Comparison of ENCODE assay signal across 8 cellular contexts in the genomic region with DNA sequence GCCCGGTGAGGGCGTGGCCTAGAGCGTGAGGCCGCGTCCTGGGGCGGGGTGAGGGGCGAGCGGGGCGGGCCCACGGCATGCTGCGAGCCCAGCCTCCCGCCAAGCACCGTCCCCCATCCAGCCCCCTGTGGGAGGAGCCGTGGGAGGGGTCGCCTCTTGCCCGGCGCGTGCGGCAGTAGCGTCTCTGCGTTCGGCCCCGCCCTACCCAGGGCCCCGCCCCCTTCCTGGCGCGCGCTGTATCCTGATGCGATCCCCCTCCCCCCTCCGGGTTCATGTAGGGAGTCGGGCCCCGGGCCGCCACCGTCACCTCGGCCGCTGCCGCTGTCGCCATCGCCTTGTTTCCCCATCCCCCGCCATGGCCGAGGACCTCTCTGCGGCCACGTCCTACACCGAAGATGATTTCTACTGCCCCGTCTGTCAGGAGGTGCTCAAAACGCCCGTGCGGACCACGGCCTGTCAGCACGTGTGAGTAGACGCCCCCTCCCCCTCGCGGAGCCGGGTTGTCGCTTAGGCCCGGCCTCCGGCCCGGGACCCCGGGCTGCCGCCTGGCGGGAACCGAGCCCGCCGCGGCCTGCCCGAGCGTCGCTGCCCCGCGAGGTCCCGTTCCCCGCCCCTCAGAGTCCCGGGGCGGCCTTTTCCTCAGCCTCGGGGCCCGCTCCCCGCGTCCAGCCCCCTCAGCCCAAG. TPM values are rescaled to one million over a fixed set of nuclear protein-coding genes. Genes with fewer than 3 reads are reported as not detected.
A peak's percentile ranks its signal among the peaks of the same experiment; 100 is the strongest.
DNase-seq lines count a peak whose midpoint lies in the region; TF ChIP-seq lines count a peak whose summit lies in the region.

No MANE protein-coding gene starts in this region.

- H2AFZ ChIP-seq in mesenchymal stem cell (ENCODE audit: low read depth, low read length), result peak overlapping the region; percentile 98

- H4K8ac ChIP-seq in mesenchymal stem cell (ENCODE audit: low read length), result peak overlapping the region; percentile 58

- H3K9ac ChIP-seq in mesenchymal stem cell (ENCODE audit: low read length), result peak overlapping the region; percentile 94

- H3K18ac ChIP-seq in mesenchymal stem cell (ENCODE audit: low read depth in 1 of 2, low read length in 2 of 2), result peak overlapping the region; percentile 92 to 96

- no peaks in the 10 kb centered on the region for H3K27me3 ChIP-seq in effector memory CD4-positive, alpha-beta T cell (replicated peaks; ENCODE audit: control insufficient read depth, insufficient read depth, low read length, poor library complexity, severe bottlenecking)
- no peaks in the 10 kb centered on the region for H3K27me3 ChIP-seq in mesenchymal stem cell (ENCODE audit: control insufficient read depth in 1 of 2, insufficient read depth in 1 of 2, low read length in 2 of 2)

- no peak for TF ChIP-seq CTCF in GM20000 (IDR thresholded peaks at IDR 0.05; ENCODE audit: extremely low read depth, missing control alignments)

- peak overlapping the region; percentile 89 for H2BK5ac ChIP-seq in mesenchymal stem cell (ENCODE audit: low read depth, low read length, poor library complexity, severe bottlenecking)

- peak overlapping the region; percentile 31 to 97 for H3K4ac ChIP-seq in mesenchymal stem cell (ENCODE audit: low read depth in 1 of 2, low read length in 2 of 2)

- H3K4me3 ChIP-seq in effector memory CD4-positive, alpha-beta T cell (ENCODE audit: insufficient read depth, low read depth, low read length, poor library complexity, severe bottlenecking), result peak overlapping the region; percentile 98
- H3K4me3 ChIP-seq in mesenchymal stem cell (ENCODE audit: insufficient read depth in 1 of 2, low read depth in 1 of 2, low read length in 2 of 2), result peak overlapping the region; percentile 84 to 99

- peak overlapping the region; percentile 81 for H3K4me2 ChIP-seq in mesenchymal stem cell (ENCODE audit: low read length, poor library complexity, severe bottlenecking)

- no peaks in the 10 kb centered on the region for H3K9me3 ChIP-seq in effector memory CD4-positive, alpha-beta T cell (ENCODE audit: control insufficient read depth, low read length)
- H3K9me3 ChIP-seq in mesenchymal stem cell (ENCODE audit: control insufficient read depth, low read length), result no peaks in the 10 kb centered on the region

- H2BK12ac ChIP-seq in mesenchymal stem cell (ENCODE audit: low read length in 2 of 2), result peak overlapping the region; percentile 37 to 85

- H4K91ac ChIP-seq in mesenchymal stem cell (ENCODE audit: low read length), result peak overlapping the region; percentile 85

- peak overlapping the region in 1 of 2 experiments; percentile 87 for H3K14ac ChIP-seq in mesenchymal stem cell (ENCODE audit: low read length in 2 of 2)

- H2BK120ac ChIP-seq in mesenchymal stem cell (ENCODE audit: low read depth, low read length), result peak overlapping the region; percentile 6

- H2AK5ac ChIP-seq in mesenchymal stem cell (ENCODE audit: low read length, severe bottlenecking), result no peak overlapping the region

- DNase-seq in COLO668 (lab: John Stamatoyannopoulos, UW; ENCODE audit: unreplicated experiment) (peak; percentile 99), GM20000 (ENCODE audit: low spot score) (peak; percentile 99), HS-5 (ENCODE audit: low read depth) (peak; percentile 65), NK-92 (lab: John Stamatoyannopoulos, UW; ENCODE audit: unreplicated experiment) (peak; percentile 87), mesenchymal stem cell (peak; percentile 97)
- DNase-seq in activated CD8-positive, alpha-beta memory T cell treated with anti-CD3 and anti-CD28 coated beads for 4 hours (ENCODE audit: low read depth in 2 of 2), result peak; percentile 99
- peak; percentile 99 for DNase-seq in effector memory CD4-positive, alpha-beta T cell
- DNase-seq in stimulated activated CD8-positive, alpha-beta memory T cell treated with anti-CD3 and anti-CD28 coated beads, Interleukin-12 subunit alpha, Interleukin-12 subunit beta, amount 100 ng/mL, for 24 hours (ENCODE audit: extremely low read depth), result peak; percentile 100

- WGBS in mesenchymal stem cell, result under 1% methylated on average over 64 of the region's 77 CpGs

- peaks cover 1% of the 10 kb centered on the region for H3K79me1 ChIP-seq in mesenchymal stem cell (replicated peaks; ENCODE audit: low read length, poor library complexity, severe bottlenecking)

- peaks cover 28% of the 10 kb centered on the region for H3K4me1 ChIP-seq in effector memory CD4-positive, alpha-beta T cell (ENCODE audit: control insufficient read depth, insufficient read depth, low read length, poor library complexity, severe bottlenecking)
- peaks cover 5% of the 10 kb centered on the region for H3K4me1 ChIP-seq in mesenchymal stem cell (ENCODE audit: control insufficient read depth, insufficient read depth, low read depth, low read length)

- peak overlapping the region; percentile 95 for H3K27ac ChIP-seq in effector memory CD4-positive, alpha-beta T cell (ENCODE audit: insufficient read depth, low read length, poor library complexity, severe bottlenecking)
- peak overlapping the region; percentile 79 for H3K27ac ChIP-seq in mesenchymal stem cell (ENCODE audit: low read length, poor library complexity, severe bottlenecking)

- H2BK15ac ChIP-seq in mesenchymal stem cell (ENCODE audit: low read depth, poor library complexity, severe bottlenecking), result peak overlapping the region; percentile 75

- no peaks in the 10 kb centered on the region for H3K36me3 ChIP-seq in effector memory CD4-positive, alpha-beta T cell (ENCODE audit: control insufficient read depth, insufficient read depth, low read length)
- H3K36me3 ChIP-seq in mesenchymal stem cell (ENCODE audit: control insufficient read depth in 1 of 2, insufficient read depth in 2 of 2, low read depth in 1 of 2, low read length in 2 of 2), result peaks cover 0 to 4% of the 10 kb centered on the region in 2 experiments

- peak overlapping the region in 1 of 2 experiments; percentile 81 for H3K23ac ChIP-seq in mesenchymal stem cell (ENCODE audit: low read length in 2 of 2)

RNA-seq across cellular contexts. Expression of gene RNF138, which starts 0.9 kb away (rescaled TPM):
- 7.4 TPM for polyA plus RNA-seq in mesenchymal stem cell (2013, experiment 1 of 2)
- 7.6 TPM for polyA plus RNA-seq in mesenchymal stem cell (2013, experiment 2 of 2)

Comparison
In these comparisons a context has a peak if more than half of its experiments do, and no peak if none do; other contexts are left out.
1. Peak in every context shown above with its lines: DNase-seq, H3K4me3 ChIP-seq and H3K27ac ChIP-seq.